In genomic region chr14:72515779-72516770, GRCh38 we compare ENCODE assay signal across 7 cellular contexts.
A peak's percentile ranks its signal among the peaks of the same experiment; 100 is the strongest.
DNase-seq lines count a peak whose midpoint lies in the region; ATAC-seq and TF ChIP-seq lines count a peak whose summit lies in the region.

No MANE protein-coding gene starts in this region.

- no peak for ATAC-seq in mucosa of descending colon
- ATAC-seq in GM21447 (IDR thresholded peaks at IDR 0.05; ENCODE audit: unreplicated experiment), result no peak
- ATAC-seq in HG02981 (IDR thresholded peaks at IDR 0.05; ENCODE audit: unreplicated experiment), result no peak

- no peak overlapping the region for H3K4me3 ChIP-seq in NB4 (ENCODE audit: low read depth, low read length)
- H3K4me3 ChIP-seq in cardiac fibroblast (replicated peaks in 1 of 2; ENCODE audit: low read depth in 2 of 2, low read length in 2 of 2), result no peak overlapping the region
- no peak overlapping the region for H3K4me3 ChIP-seq in mucosa of descending colon

- no peaks in the 10 kb centered on the region for H3K4me1 ChIP-seq in mucosa of descending colon (ENCODE audit: low read depth)

- no peak for TF ChIP-seq CTCF in NB4 (IDR thresholded peaks at IDR 0.05; ENCODE audit: low read depth, low read length)
- TF ChIP-seq CTCF in cardiac fibroblast (IDR thresholded peaks at IDR 0.05; ENCODE audit: low read depth, low read length), result peak; percentile 35
- no peak for TF ChIP-seq CTCF in mucosa of descending colon (IDR thresholded peaks at IDR 0.05)

- intact Hi-C loops in mucosa of descending colon (cut with DNase I, micrococcal nuclease), result loop anchor here (2.0 to 5.0 kb wide), 3 partner anchors 386 to 431 kb away; no protein-coding TSS in a partner anchor

- peak; percentile 97 for DNase-seq in G401 (ENCODE audit: low spot score)
- DNase-seq in NB4 (ENCODE audit: low read depth), result peak; percentile 22
- DNase-seq in cardiac fibroblast (ENCODE audit: low read depth in 2 of 2), result peak; percentile 57 to 58
- peak in 2 of 3 donors; percentile 14 to 24 for DNase-seq in mucosa of descending colon
- no peak for DNase-seq in activated T-cell treated with anti-CD3 and anti-CD28 coated beads, Interleukin-2, amount 50 U/mL, for 1 hour

- in situ Hi-C loops in G401 (cut with HindIII; ENCODE audit: low sequenced_read_pairs), result no loop called here

- no peaks in the 10 kb centered on the region for H3K9me3 ChIP-seq in mucosa of descending colon

- no peaks in the 10 kb centered on the region for H3K36me3 ChIP-seq in mucosa of descending colon (ENCODE audit: low read depth)

- TF ChIP-seq POLR2A in NB4 (IDR thresholded peaks at IDR 0.05; ENCODE audit: extremely low read depth, insufficient read length), result no peak
